In the genomic region with DNA sequence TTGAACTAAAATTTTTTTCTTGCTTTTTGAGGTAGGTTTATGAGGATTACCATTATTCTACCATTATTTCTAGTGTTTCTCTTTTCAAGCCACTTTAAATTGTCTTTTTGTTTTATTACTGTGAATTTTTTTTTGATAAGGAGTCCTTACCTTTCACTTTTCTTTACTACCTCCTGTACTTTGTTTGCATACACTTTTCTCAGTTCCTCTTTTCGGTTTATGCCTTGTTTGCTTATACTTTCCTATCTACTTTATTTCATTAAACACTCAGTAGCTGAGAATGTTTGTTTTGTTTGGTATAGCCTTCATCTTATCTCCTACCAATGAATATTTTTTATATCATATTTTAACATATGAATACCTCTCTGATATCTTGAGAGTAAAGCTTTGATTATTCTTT, we compare ENCODE assay signal across 13 cellular contexts.
DNase-seq lines count a peak whose midpoint lies in the region; ATAC-seq, FAIRE-seq and TF ChIP-seq lines count a peak whose summit lies in the region.
"Had no signal": no experiment of that assay in that cellular context is flagged by ENCODE, and none has a peak within 500 bp of the region (broad histone marks: within the 10 kb centered on the region; RNA-seq: fewer than 3 reads in every experiment).

No MANE protein-coding gene starts in this region.

- no peak for TF ChIP-seq EP300 in K562 (IDR thresholded peaks at IDR 0.05; ENCODE audit: low read length)

- ATAC-seq in GM18870 (IDR thresholded peaks at IDR 0.05; ENCODE audit: unreplicated experiment): peak; percentile 95
- ATAC-seq in GM21717 (IDR thresholded peaks at IDR 0.05; ENCODE audit: unreplicated experiment): peak; percentile 92
- peak; percentile 83 for ATAC-seq in HG03139 (IDR thresholded peaks at IDR 0.05; ENCODE audit: unreplicated experiment)
- no peak for ATAC-seq in K562
- ATAC-seq in WTC11: no peak
- ATAC-seq: stimulated activated effector memory CD8-positive, alpha-beta T cell treated with anti-CD3 and anti-CD28 coated beads, Interleukin-12 subunit alpha, Interleukin-12 subunit beta, amount 100 ng/mL, for 72 hours had no signal

- BruUV-seq in K562 (replicated peaks; lab: Mats Ljungman, UMichigan) (no TSS peak), PC-9 (replicated peaks; lab: Mats Ljungman, UMichigan) (no TSS peak)

- H3K27me3 Mint-ChIP-seq in WTC11 (ENCODE audit: low read depth): no peaks in the 10 kb centered on the region; the same call in 1 of the 2 replicates
- H3K27me3 Mint-ChIP-seq: CD4-positive, CD25-positive, alpha-beta regulatory T cell had no signal

- WGBS in K562 (ENCODE audit: insufficient coverage, low coverage, missing lambda C conversion rate): 4% methylated on average over 1 of the region's 1 CpG
- no CpG with 5 or more reads among the region's 1 CpG for WGBS in neuronal stem cell (ENCODE audit: extremely low coverage in 2 of 2, insufficient read length in 2 of 2, insufficient replicate concordance in 1 of 2), 2 donors

- H2AK5ac ChIP-seq in neuronal stem cell (ENCODE audit: low read depth, low read length): no peak overlapping the region

- no peak overlapping the region for H3K23ac ChIP-seq in neuronal stem cell (ENCODE audit: low read depth, low read length, poor library complexity)

- H2BK15ac ChIP-seq in neuronal stem cell (ENCODE audit: low read length): no peak overlapping the region

- H3K27me3 ChIP-seq in K562 (ENCODE audit: control insufficient read depth in 2 of 2, insufficient read depth in 2 of 2, low read length in 2 of 2) (no peaks in the 10 kb centered on the region), neuronal stem cell (ENCODE audit: control insufficient read depth in 3 of 3, insufficient read depth in 3 of 3, low read depth in 1 of 3, low read length in 3 of 3) (no peaks in the 10 kb centered on the region), PC-9 (ENCODE audit: insufficient read depth, low read depth) (no peaks in the 10 kb centered on the region)
- H3K27me3 ChIP-seq: adrenal gland, SJCRH30 had no signal

- H3K4me3 Mint-ChIP-seq in WTC11: no peak overlapping the region
- H3K4me3 Mint-ChIP-seq: CD4-positive, CD25-positive, alpha-beta regulatory T cell; endodermal cell; stimulated activated effector memory CD8-positive, alpha-beta T cell treated with anti-CD3 and anti-CD28 coated beads, Interleukin-12 subunit alpha, Interleukin-12 subunit beta, amount 100 ng/mL, for 72 hours had no signal

- intact Hi-C loops in K562 (cut with micrococcal nuclease): no loop called here
- intact Hi-C loops in PC-9 (cut with micrococcal nuclease; ENCODE audit: unreplicated experiment): no loop called here

- H3K9me3 ChIP-seq in K562 (replicated peaks; ENCODE audit: control insufficient read depth, insufficient read depth, low read depth, low read length) (no peaks in the 10 kb centered on the region), neuronal stem cell (replicated peaks in 1 of 2; ENCODE audit: control insufficient read depth in 2 of 2, insufficient read depth in 1 of 2, low read depth in 1 of 2, low read length in 2 of 2) (no peaks in the 10 kb centered on the region), PC-9 (ENCODE audit: insufficient read depth, low read depth) (no peaks in the 10 kb centered on the region)
- H3K9me3 ChIP-seq: adrenal gland, SJCRH30 had no signal

- H3K27ac Mint-ChIP-seq in WTC11: no peak overlapping the region
- H3K27ac Mint-ChIP-seq: CD4-positive, CD25-positive, alpha-beta regulatory T cell; endodermal cell; stimulated activated effector memory CD8-positive, alpha-beta T cell treated with anti-CD3 and anti-CD28 coated beads, Interleukin-12 subunit alpha, Interleukin-12 subunit beta, amount 100 ng/mL, for 72 hours had no signal

- no peak overlapping the region for H4K91ac ChIP-seq in neuronal stem cell (ENCODE audit: low read depth, low read length, poor library complexity)

- H3K36me3 ChIP-seq in K562 (ENCODE audit: control insufficient read depth, insufficient read depth, low read length) (no peaks in the 10 kb centered on the region), neuronal stem cell (replicated peaks in 1 of 2; ENCODE audit: control insufficient read depth in 2 of 2, insufficient read depth in 2 of 2, low read length in 2 of 2) (no peaks in the 10 kb centered on the region), PC-9 (ENCODE audit: low read depth) (no peaks in the 10 kb centered on the region)
- H3K36me3 ChIP-seq: adrenal gland, SJCRH30 had no signal

- H3K9ac ChIP-seq in K562 (ENCODE audit: insufficient read depth in 1 of 2, low read depth in 2 of 2, low read length in 2 of 2) (no peak overlapping the region), neuronal stem cell (ENCODE audit: low read depth, low read length, poor library complexity) (no peak overlapping the region)

- in situ Hi-C loops in K562 (cut with MboI): no loop called here

- FAIRE-seq in K562 (lab: Jason Lieb, UNC): no peak

- CTCF ChIA-PET in K562 (lab: Yijun Ruan, JAX; ENCODE audit: low intra/inter-chr PET ratio): no interaction called here
- CTCF ChIA-PET in WTC11 (lab: Charles Lee): no interaction called here
- CTCF ChIA-PET in PC-9 (lab: Charles Lee): no interaction called here

- POLR2A ChIA-PET in K562 (lab: Yijun Ruan, JAX): no interaction called here
- POLR2A ChIA-PET in WTC11 (lab: Charles Lee): no interaction called here
- POLR2A ChIA-PET in PC-9 (lab: Charles Lee; ENCODE audit: unreplicated experiment): no interaction called here

- H3K9me3 Mint-ChIP-seq in WTC11: no peaks in the 10 kb centered on the region
- H3K9me3 Mint-ChIP-seq: endodermal cell had no signal

- DNase-seq in K562 (ENCODE audit: extremely low read depth in 1 of 4, low spot score in 3 of 4) (no peak), glomerular visceral epithelial cell (ENCODE audit: extremely low spot score) (no peak), WTC11 (ENCODE audit: low spot score) (no peak), neuronal stem cell (ENCODE audit: low spot score) (no peak), PC-9 (no peak)
- DNase-seq: adrenal gland; CD4-positive, CD25-positive, alpha-beta regulatory T cell; endodermal cell; SJCRH30 had no signal

- H4K20me1 ChIP-seq in K562 (replicated peaks; ENCODE audit: control insufficient read depth, insufficient read depth, low read length): no peaks in the 10 kb centered on the region
- H4K20me1 ChIP-seq in PC-9 (ENCODE audit: insufficient read depth): no peaks in the 10 kb centered on the region

- H2AFZ ChIP-seq in K562 (ENCODE audit: low read depth, low read length): no peak overlapping the region; the same call in 1 of the 2 replicates
- no peak overlapping the region for H2AFZ ChIP-seq in neuronal stem cell (ENCODE audit: low read length)
- H2AFZ ChIP-seq in PC-9: no peak overlapping the region

- TF ChIP-seq POLR2A in K562 (conservative IDR thresholded peaks at IDR 0.05): no peak

- H3K4ac ChIP-seq in neuronal stem cell (ENCODE audit: low read length): no peak overlapping the region

- H3K4me1 Mint-ChIP-seq in WTC11: no peaks in the 10 kb centered on the region
- H3K4me1 Mint-ChIP-seq: CD4-positive, CD25-positive, alpha-beta regulatory T cell; endodermal cell; stimulated activated effector memory CD8-positive, alpha-beta T cell treated with anti-CD3 and anti-CD28 coated beads, Interleukin-12 subunit alpha, Interleukin-12 subunit beta, amount 100 ng/mL, for 72 hours had no signal

- H2BK12ac ChIP-seq in neuronal stem cell (ENCODE audit: low read length): no peak overlapping the region

- no peak overlapping the region for H3K4me2 ChIP-seq in K562 (ENCODE audit: insufficient read depth, low read length)
- no peak overlapping the region for H3K4me2 ChIP-seq in neuronal stem cell (ENCODE audit: insufficient read depth, low read length, poor library complexity, severe bottlenecking)
- no peak overlapping the region for H3K4me2 ChIP-seq in PC-9

- no peak overlapping the region for H3K18ac ChIP-seq in neuronal stem cell (ENCODE audit: low read length)

- no peaks in the 10 kb centered on the region for H3K79me1 ChIP-seq in neuronal stem cell (ENCODE audit: low read depth, low read length)

- H2BK5ac ChIP-seq in neuronal stem cell (ENCODE audit: low read length): no peak overlapping the region

- no peak overlapping the region for H4K8ac ChIP-seq in neuronal stem cell (ENCODE audit: low read depth, low read length)

- H3K4me1 ChIP-seq in K562 (replicated peaks in 1 of 2; ENCODE audit: control insufficient read depth in 2 of 2, insufficient read depth in 2 of 2, low read length in 2 of 2): peaks cover 8 to 14% of the 10 kb centered on the region in 2 experiments
- no peaks in the 10 kb centered on the region for H3K4me1 ChIP-seq in neuronal stem cell (ENCODE audit: control insufficient read depth in 2 of 2, insufficient read depth in 1 of 2, low read depth in 1 of 2, low read length in 2 of 2)
- H3K4me1 ChIP-seq in PC-9 (replicated peaks; ENCODE audit: insufficient read depth): no peaks in the 10 kb centered on the region
- H3K4me1 ChIP-seq: adrenal gland had no signal

- H2BK120ac ChIP-seq in neuronal stem cell (ENCODE audit: low read depth, low read length): no peak overlapping the region

- H3K27ac ChIP-seq in K562 (ENCODE audit: extremely low read depth, low read depth, low read length) (no peak overlapping the region), neuronal stem cell (replicated peaks; ENCODE audit: low read length) (no peak overlapping the region), PC-9 (no peak overlapping the region)
- H3K27ac ChIP-seq: adrenal gland, SJCRH30 had no signal

- no peaks in the 10 kb centered on the region for H3K9me2 ChIP-seq in PC-9 (ENCODE audit: insufficient read depth)

- no peaks in the 10 kb centered on the region for H3K9me1 ChIP-seq in K562 (ENCODE audit: control insufficient read depth, insufficient read depth, low read length)

- no peak overlapping the region for H3K4me3 ChIP-seq in K562
- no peak overlapping the region for H3K4me3 ChIP-seq in neuronal stem cell (ENCODE audit: low read length in 2 of 2)
- no peak overlapping the region for H3K4me3 ChIP-seq in PC-9
- H3K4me3 ChIP-seq: adrenal gland, SJCRH30 had no signal

- TF ChIP-seq RAD21 in K562 (CRISPR knock-in tag; conservative IDR thresholded peaks at IDR 0.05 in 1 of 2, IDR thresholded peaks at IDR 0.05 in 1 of 2): no peak

- H3K36me3 Mint-ChIP-seq in WTC11: no peaks in the 10 kb centered on the region
- H3K36me3 Mint-ChIP-seq: CD4-positive, CD25-positive, alpha-beta regulatory T cell; stimulated activated effector memory CD8-positive, alpha-beta T cell treated with anti-CD3 and anti-CD28 coated beads, Interleukin-12 subunit alpha, Interleukin-12 subunit beta, amount 100 ng/mL, for 72 hours had no signal

- H3K14ac ChIP-seq in neuronal stem cell (ENCODE audit: low read length): no peak overlapping the region

- H3F3A ChIP-seq in PC-9 (ENCODE audit: insufficient read depth, low read depth): no peaks in the 10 kb centered on the region

- H3K79me2 ChIP-seq in K562 (ENCODE audit: control insufficient read depth, insufficient read depth, low read length): no peaks in the 10 kb centered on the region
- H3K79me2 ChIP-seq in PC-9 (ENCODE audit: low read depth): no peaks in the 10 kb centered on the region

- TF ChIP-seq CTCF in K562 (IDR thresholded peaks at IDR 0.05 in 2 of 3, conservative IDR thresholded peaks at IDR 0.05 in 1 of 3; ENCODE audit: insufficient read depth in 2 of 3, low read depth in 1 of 3, low read length in 3 of 3) (no peak), WTC11 (IDR thresholded peaks at IDR 0.05) (no peak), PC-9 (conservative IDR thresholded peaks at IDR 0.05) (no peak)

TF ChIP-seq in WTC11, 78 proteins besides CTCF, POLR2A, EP300 and RAD21 (continues in another document):
- TF ChIP-seq ZNF396 (CRISPR knock-in tag; IDR thresholded peaks at IDR 0.05; ENCODE audit: borderline replicate concordance): no peak

Comparison
In these comparisons a context has a peak if more than half of its experiments do, and no peak if none do; other contexts are left out.
1. ATAC-seq: peak in GM18870 (single experiment), GM21717 (single experiment) and HG03139 (single experiment); none in K562 (single experiment) and WTC11 (single experiment).